ENCODE assay signal across 1 cellular context in the genomic region with DNA sequence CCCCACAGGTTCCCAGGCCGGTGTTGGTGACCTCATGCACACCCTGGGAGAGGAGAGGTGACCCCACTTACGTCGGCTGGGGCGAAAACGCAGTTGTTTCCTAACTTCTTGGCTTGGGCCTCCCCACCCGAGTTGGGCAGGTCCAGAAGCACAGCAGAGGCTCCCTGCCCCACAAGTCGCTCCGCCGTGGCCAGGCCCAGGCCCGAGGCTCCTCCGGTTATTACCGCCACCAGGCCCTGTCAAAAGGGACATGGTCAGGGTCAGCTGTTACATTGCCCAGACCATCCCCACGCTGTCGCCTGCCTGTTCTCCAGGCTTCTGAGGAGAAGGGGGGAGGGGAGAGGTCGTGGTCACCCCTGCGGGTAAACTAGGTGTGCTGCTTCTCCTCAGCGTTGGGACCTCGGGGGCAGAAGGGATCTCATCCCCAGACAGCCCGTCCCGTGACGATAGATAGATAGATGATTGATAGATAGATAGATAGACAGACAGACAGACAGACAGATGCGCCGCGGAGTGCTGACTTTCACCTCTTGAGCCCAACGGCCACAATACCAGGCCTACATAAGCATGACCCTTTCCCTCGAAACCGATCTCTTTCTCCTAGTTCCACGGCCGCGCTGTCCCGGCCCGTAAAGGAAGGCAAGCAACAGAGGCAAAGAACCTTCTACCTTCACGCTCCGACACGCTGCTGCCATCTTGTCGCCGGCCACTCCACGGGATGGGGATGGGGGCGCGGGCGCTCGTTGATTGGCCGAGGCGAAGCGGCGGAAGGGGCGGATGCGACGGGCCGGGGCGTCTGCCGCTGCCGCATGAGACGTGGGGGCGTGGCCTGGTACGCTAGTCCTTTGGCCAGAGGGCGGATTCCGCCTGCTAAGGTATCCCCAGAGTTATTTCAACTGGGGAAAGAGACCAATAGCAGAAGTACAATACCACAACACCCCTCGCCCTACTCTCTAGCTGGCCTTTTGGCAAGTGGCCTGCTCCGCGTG.
TF ChIP-seq lines count a peak whose summit lies in the region.

Gene HSD17B10, minus strand, starts transcription at position 720 of the 989 bp plus-strand sequence. Its CDS starts 25 bp downstream, at position 695.

TF ChIP-seq in HepG2, 621 proteins besides CTCF, POLR2A, EP300 and RAD21 (continued from another document):
- TF ChIP-seq, protein P1, sequence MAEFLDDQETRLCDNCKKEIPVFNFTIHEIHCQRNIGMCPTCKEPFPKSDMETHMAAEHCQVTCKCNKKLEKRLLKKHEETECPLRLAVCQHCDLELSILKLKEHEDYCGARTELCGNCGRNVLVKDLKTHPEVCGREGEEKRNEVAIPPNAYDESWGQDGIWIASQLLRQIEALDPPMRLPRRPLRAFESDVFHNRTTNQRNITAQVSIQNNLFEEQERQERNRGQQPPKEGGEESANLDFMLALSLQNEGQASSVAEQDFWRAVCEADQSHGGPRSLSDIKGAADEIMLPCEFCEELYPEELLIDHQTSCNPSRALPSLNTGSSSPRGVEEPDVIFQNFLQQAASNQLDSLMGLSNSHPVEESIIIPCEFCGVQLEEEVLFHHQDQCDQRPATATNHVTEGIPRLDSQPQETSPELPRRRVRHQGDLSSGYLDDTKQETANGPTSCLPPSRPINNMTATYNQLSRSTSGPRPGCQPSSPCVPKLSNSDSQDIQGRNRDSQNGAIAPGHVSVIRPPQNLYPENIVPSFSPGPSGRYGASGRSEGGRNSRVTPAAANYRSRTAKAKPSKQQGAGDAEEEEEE (CRISPR knock-in tag; IDR thresholded peaks at IDR 0.05; ENCODE audit: borderline replicate concordance) = no peak
- peak; percentile 13; the same call in 1 of the 2 replicates for TF ChIP-seq CREB1 (IDR thresholded peaks at IDR 0.05)
- no peak for TF ChIP-seq CREB1 (CRISPR knock-in tag; IDR thresholded peaks at IDR 0.05)
- no peak for TF ChIP-seq ZNF282 (IDR thresholded peaks at IDR 0.05; ENCODE audit: partially characterized antibody)
- no peak for TF ChIP-seq ZNF589 (CRISPR knock-in tag; conservative IDR thresholded peaks at IDR 0.05)
- TF ChIP-seq, protein P2, sequence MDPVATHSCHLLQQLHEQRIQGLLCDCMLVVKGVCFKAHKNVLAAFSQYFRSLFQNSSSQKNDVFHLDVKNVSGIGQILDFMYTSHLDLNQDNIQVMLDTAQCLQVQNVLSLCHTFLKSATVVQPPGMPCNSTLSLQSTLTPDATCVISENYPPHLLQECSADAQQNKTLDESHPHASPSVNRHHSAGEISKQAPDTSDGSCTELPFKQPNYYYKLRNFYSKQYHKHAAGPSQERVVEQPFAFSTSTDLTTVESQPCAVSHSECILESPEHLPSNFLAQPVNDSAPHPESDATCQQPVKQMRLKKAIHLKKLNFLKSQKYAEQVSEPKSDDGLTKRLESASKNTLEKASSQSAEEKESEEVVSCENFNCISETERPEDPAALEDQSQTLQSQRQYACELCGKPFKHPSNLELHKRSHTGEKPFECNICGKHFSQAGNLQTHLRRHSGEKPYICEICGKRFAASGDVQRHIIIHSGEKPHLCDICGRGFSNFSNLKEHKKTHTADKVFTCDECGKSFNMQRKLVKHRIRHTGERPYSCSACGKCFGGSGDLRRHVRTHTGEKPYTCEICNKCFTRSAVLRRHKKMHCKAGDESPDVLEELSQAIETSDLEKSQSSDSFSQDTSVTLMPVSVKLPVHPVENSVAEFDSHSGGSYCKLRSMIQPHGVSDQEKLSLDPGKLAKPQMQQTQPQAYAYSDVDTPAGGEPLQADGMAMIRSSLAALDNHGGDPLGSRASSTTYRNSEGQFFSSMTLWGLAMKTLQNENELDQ (CRISPR knock-in tag; IDR thresholded peaks at IDR 0.05; ENCODE audit: borderline replicate concordance) = no peak
- TF ChIP-seq TBX2 (CRISPR knock-in tag; IDR thresholded peaks at IDR 0.05; ENCODE audit: borderline replicate concordance) = no peak
- no peak for TF ChIP-seq SOX6 (IDR thresholded peaks at IDR 0.05)
- 0 out of 2 replicates have a peak, but pooled peaks have one; percentile 14 for TF ChIP-seq SOX6 (CRISPR knock-in tag; IDR thresholded peaks at IDR 0.05)
- TF ChIP-seq PLRG1 (conservative IDR thresholded peaks at IDR 0.05) = no peak
- TF ChIP-seq ZNF552 (CRISPR knock-in tag; IDR thresholded peaks at IDR 0.05; ENCODE audit: borderline replicate concordance) = no peak
- no peak for TF ChIP-seq ZNF720 (CRISPR knock-in tag; IDR thresholded peaks at IDR 0.05)
- no peak for TF ChIP-seq CCDC6 (CRISPR knock-in tag; IDR thresholded peaks at IDR 0.05)
- no peak for TF ChIP-seq FOXP1 (IDR thresholded peaks at IDR 0.05)
- no peak for TF ChIP-seq FOXP1 (CRISPR knock-in tag; IDR thresholded peaks at IDR 0.05)
- no peak for TF ChIP-seq ZNF839 (CRISPR knock-in tag; IDR thresholded peaks at IDR 0.05; ENCODE audit: borderline replicate concordance)
- TF ChIP-seq, protein P3, sequence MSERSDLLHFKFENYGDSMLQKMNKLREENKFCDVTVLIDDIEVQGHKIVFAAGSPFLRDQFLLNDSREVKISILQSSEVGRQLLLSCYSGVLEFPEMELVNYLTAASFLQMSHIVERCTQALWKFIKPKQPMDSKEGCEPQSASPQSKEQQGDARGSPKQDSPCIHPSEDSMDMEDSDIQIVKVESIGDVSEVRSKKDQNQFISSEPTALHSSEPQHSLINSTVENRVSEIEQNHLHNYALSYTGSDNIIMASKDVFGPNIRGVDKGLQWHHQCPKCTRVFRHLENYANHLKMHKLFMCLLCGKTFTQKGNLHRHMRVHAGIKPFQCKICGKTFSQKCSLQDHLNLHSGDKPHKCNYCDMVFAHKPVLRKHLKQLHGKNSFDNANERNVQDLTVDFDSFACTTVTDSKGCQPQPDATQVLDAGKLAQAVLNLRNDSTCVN (CRISPR knock-in tag; IDR thresholded peaks at IDR 0.05; ENCODE audit: borderline replicate concordance) = 0 out of 2 replicates have a peak, but pooled peaks have one; percentile 24
- TF ChIP-seq, protein P4, sequence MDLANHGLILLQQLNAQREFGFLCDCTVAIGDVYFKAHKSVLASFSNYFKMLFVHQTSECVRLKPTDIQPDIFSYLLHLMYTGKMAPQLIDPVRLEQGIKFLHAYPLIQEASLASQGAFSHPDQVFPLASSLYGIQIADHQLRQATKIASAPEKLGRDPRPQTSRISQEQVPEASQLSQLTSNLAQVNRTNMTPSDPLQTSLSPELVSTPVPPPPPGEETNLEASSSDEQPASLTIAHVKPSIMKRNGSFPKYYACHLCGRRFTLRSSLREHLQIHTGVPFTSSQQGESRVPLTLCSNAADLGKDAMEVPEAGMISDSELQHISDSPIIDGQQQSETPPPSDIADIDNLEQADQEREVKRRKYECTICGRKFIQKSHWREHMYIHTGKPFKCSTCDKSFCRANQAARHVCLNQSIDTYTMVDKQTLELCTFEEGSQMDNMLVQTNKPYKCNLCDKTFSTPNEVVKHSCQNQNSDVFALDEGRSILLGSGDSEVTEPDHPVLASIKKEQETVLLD (CRISPR knock-in tag; IDR thresholded peaks at IDR 0.05; ENCODE audit: low read depth) = 0 out of 2 replicates have a peak, but pooled peaks have one; percentile 28
- no peak for TF ChIP-seq ZNF558 (CRISPR knock-in tag; IDR thresholded peaks at IDR 0.05; ENCODE audit: borderline replicate concordance)
- peak; percentile 35 for TF ChIP-seq HNRNPLL (IDR thresholded peaks at IDR 0.05; ENCODE audit: low read depth, low read length, poor library complexity, severe bottlenecking)
- TF ChIP-seq ZNF577 (CRISPR knock-in tag; IDR thresholded peaks at IDR 0.05; ENCODE audit: borderline replicate concordance, low read depth) = no peak
- TF ChIP-seq ZSCAN21 (CRISPR knock-in tag; IDR thresholded peaks at IDR 0.05; ENCODE audit: borderline replicate concordance) = 0 out of 2 replicates have a peak, but pooled peaks have one; percentile 34
- no peak for TF ChIP-seq LBX2 (CRISPR knock-in tag; IDR thresholded peaks at IDR 0.05; ENCODE audit: borderline replicate concordance)
- no peak for TF ChIP-seq JARID2 (CRISPR knock-in tag; IDR thresholded peaks at IDR 0.05; ENCODE audit: insufficient replicate concordance)
- TF ChIP-seq SIN3B (IDR thresholded peaks at IDR 0.05; ENCODE audit: low read length) = peak; percentile 22; the same call in 1 of the 2 replicates
- TF ChIP-seq TFDP1 (CRISPR knock-in tag; IDR thresholded peaks at IDR 0.05; ENCODE audit: borderline replicate concordance) = peak; percentile 30; the same call in 1 of the 2 replicates
- peak; percentile 48; the same call in 1 of the 2 replicates for TF ChIP-seq SP2 (CRISPR knock-in tag; IDR thresholded peaks at IDR 0.05)
- TF ChIP-seq ZNF644 (CRISPR knock-in tag; IDR thresholded peaks at IDR 0.05; ENCODE audit: low read depth) = 0 out of 2 replicates have a peak, but pooled peaks have one; percentile 38
- TF ChIP-seq, protein P5, sequence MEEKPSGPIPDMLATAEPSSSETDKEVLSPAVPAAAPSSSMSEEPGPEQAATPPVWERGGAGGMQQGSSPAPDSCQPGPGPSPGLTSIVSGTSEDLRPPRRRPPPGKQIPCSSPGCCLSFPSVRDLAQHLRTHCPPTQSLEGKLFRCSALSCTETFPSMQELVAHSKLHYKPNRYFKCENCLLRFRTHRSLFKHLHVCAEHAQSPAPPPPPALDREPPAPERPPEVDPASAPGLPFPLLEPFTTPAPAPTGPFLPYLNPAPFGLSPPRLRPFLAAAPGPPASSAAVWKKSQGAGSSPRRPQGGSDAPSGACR (CRISPR knock-in tag; IDR thresholded peaks at IDR 0.05) = no peak
- no peak for TF ChIP-seq ZNF510 (CRISPR knock-in tag; IDR thresholded peaks at IDR 0.05; ENCODE audit: low read depth)
- no peak for TF ChIP-seq ZFP62 (CRISPR knock-in tag; IDR thresholded peaks at IDR 0.05)
- no peak for TF ChIP-seq ZNF280D (CRISPR knock-in tag; IDR thresholded peaks at IDR 0.05)
